ENCODE assay signal across 10 cellular contexts in the genomic region with DNA sequence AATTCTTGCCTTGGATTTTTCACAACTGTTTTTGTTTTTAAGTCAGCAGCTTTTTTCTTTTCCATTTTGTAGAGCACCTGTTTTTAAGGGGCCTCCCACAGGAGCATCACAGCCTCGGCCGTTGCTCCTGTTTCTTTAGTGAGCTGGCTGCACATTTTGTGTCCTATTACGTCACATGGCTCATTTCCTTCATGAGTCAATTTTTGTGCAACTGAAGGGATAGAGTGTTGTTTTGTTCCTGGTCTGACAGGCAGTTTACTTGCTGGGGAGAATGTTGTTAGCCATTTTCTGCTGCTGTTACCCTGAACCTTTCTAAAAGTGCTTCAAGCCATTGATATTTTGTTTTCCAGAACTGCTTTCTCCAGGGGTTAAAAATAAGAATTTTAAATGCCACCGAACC. TPM values are rescaled to one million over a fixed set of nuclear protein-coding genes. Genes with fewer than 3 reads are reported as not detected.
DNase-seq lines count a peak whose midpoint lies in the region; ATAC-seq and TF ChIP-seq lines count a peak whose summit lies in the region.
"Had no signal": no experiment of that assay in that cellular context is flagged by ENCODE, and none has a peak within 500 bp of the region (broad histone marks: within the 10 kb centered on the region; RNA-seq: fewer than 3 reads in every experiment).

No MANE protein-coding gene starts in this region.

- DNase-seq in activated CD4-positive, alpha-beta T cell treated with anti-CD3 and anti-CD28 coated beads for 36 hours = no peak
- DNase-seq in activated CD4-positive, alpha-beta T cell treated with anti-CD3 and anti-CD28 coated beads for 48 hours = no peak
- DNase-seq in adipocyte (ENCODE audit: low read depth) (peak; percentile 85), left ventricle myocardium superior (no peak), tibial nerve (ENCODE audit: low spot score in 2 of 2) (peak; percentile 41 to 69)
- no peak for DNase-seq in stimulated activated CD4-positive, alpha-beta T cell treated with anti-CD3 and anti-CD28 coated beads, Interleukin-4, amount 100 ng/mL, for 1 hour
- no peak for DNase-seq in stimulated activated CD4-positive, alpha-beta T cell treated with anti-CD3 and anti-CD28 coated beads, Interleukin-4, amount 100 ng/mL, for 4 hours
- DNase-seq: ACHN had no signal

- H3K4me3 Mint-ChIP-seq in activated CD4-positive, alpha-beta T cell treated with anti-CD3 and anti-CD28 coated beads for 36 hours = no peak overlapping the region

- H3K9ac ChIP-seq in adipocyte (ENCODE audit: low read length) = peak overlapping the region; percentile 74
- H3K9ac ChIP-seq: KMS-11 had no signal

- H3K36me3 ChIP-seq in adipocyte (ENCODE audit: control insufficient read depth, insufficient read depth, low read length, severe bottlenecking) (peaks cover 79% of the 10 kb centered on the region), tibial nerve (peaks cover 0 to 91% (median 0%) of the 10 kb centered on the region in 3 donors)

- intact Hi-C loops in activated CD4-positive, alpha-beta T cell treated with anti-CD3 and anti-CD28 coated beads for 36 hours (cut with DNase I, micrococcal nuclease) = no loop called here
- intact Hi-C loops in left ventricle myocardium superior (cut with micrococcal nuclease) = no loop called here

- POLR2A ChIA-PET in activated CD4-positive, alpha-beta T cell treated with anti-CD3 and anti-CD28 coated beads for 36 hours (lab: Charles Lee) = no interaction called here

- H3K27me3 ChIP-seq in adipocyte (replicated peaks; ENCODE audit: control insufficient read depth, insufficient read depth, low read length) (no peaks in the 10 kb centered on the region), tibial nerve (no peaks in the 10 kb centered on the region)

- CTCF ChIA-PET in activated CD4-positive, alpha-beta T cell treated with anti-CD3 and anti-CD28 coated beads for 36 hours (lab: Charles Lee) = interaction anchor here (1.7 kb wide), 1 partner anchor 10 kb away, joined by 4 read pairs; no protein-coding TSS in a partner anchor

- WGBS in tibial nerve, 2 donors = 46 to 54% methylated on average over 4 of the region's 4 CpGs

- ATAC-seq in activated CD4-positive, alpha-beta T cell treated with anti-CD3 and anti-CD28 coated beads for 36 hours = no peak
- peak; percentile 84 for ATAC-seq in left ventricle myocardium superior
- no peak for ATAC-seq in HG03039 (IDR thresholded peaks at IDR 0.05; ENCODE audit: unreplicated experiment)

- no peaks in the 10 kb centered on the region for H3K9me3 Mint-ChIP-seq in activated CD4-positive, alpha-beta T cell treated with anti-CD3 and anti-CD28 coated beads for 36 hours (ENCODE audit: low read depth)

- TF ChIP-seq EP300 in tibial nerve (IDR thresholded peaks at IDR 0.05) = peak in 1 of 2 donors; percentile 84

- no peaks in the 10 kb centered on the region for H3K27me3 Mint-ChIP-seq in activated CD4-positive, alpha-beta T cell treated with anti-CD3 and anti-CD28 coated beads for 36 hours

- no peaks in the 10 kb centered on the region for H3K4me1 Mint-ChIP-seq in activated CD4-positive, alpha-beta T cell treated with anti-CD3 and anti-CD28 coated beads for 36 hours

- peak overlapping the region in 3 of 4 donors; percentile 52 to 78 (median 62) for H3K27ac ChIP-seq in tibial nerve
- H3K27ac ChIP-seq: KMS-11 had no signal

- H3K4me3 ChIP-seq in adipocyte (ENCODE audit: low read length) (no peak overlapping the region), tibial nerve (no peak overlapping the region)

- TF ChIP-seq POLR2A in tibial nerve (IDR thresholded peaks at IDR 0.05) = no peak

- no peak for TF ChIP-seq CTCF in tibial nerve (IDR thresholded peaks at IDR 0.05)

- H3K4me1 ChIP-seq in adipocyte (ENCODE audit: control insufficient read depth, insufficient read depth, low read length) (peaks cover 13% of the 10 kb centered on the region), tibial nerve (no peaks in the 10 kb centered on the region)

- peak overlapping the region; percentile 14 for H3K27ac Mint-ChIP-seq in activated CD4-positive, alpha-beta T cell treated with anti-CD3 and anti-CD28 coated beads for 36 hours

- peaks cover 48% of the 10 kb centered on the region for H3K36me3 Mint-ChIP-seq in activated CD4-positive, alpha-beta T cell treated with anti-CD3 and anti-CD28 coated beads for 36 hours (ENCODE audit: low read depth)

- H3K9me3 ChIP-seq in adipocyte (ENCODE audit: control insufficient read depth, low read length) = no peaks in the 10 kb centered on the region
- H3K9me3 ChIP-seq in tibial nerve = no peaks in the 10 kb centered on the region

RNA-seq across cellular contexts. Expression of a gene that starts 45.0 kb away (rescaled TPM):
- total RNA-seq in activated CD4-positive, alpha-beta T cell treated with anti-CD3 and anti-CD28 coated beads for 36 hours = under 1 TPM; 0.05 to 0.11 TPM
- total RNA-seq in left ventricle myocardium superior = 29.1 TPM
- 100 to 1,000 TPM; 136 to 232 (median 207) TPM for total RNA-seq in tibial nerve

Comparison
In these comparisons a context has a peak if more than half of its experiments do, and no peak if none do; other contexts are left out.
1. DNase-seq: peak in adipocyte (single experiment) and tibial nerve (2 of 2); none in activated CD4-positive, alpha-beta T cell treated with anti-CD3 and anti-CD28 coated beads for 36 hours (single experiment), activated CD4-positive, alpha-beta T cell treated with anti-CD3 and anti-CD28 coated beads for 48 hours (single experiment), left ventricle myocardium superior (single experiment), stimulated activated CD4-positive, alpha-beta T cell treated with anti-CD3 and anti-CD28 coated beads, Interleukin-4, amount 100 ng/mL, for 1 hour (single experiment) and stimulated activated CD4-positive, alpha-beta T cell treated with anti-CD3 and anti-CD28 coated beads, Interleukin-4, amount 100 ng/mL, for 4 hours (0 of 2).
2. RNA of a gene that starts 45.0 kb away (total RNA-seq): 136 to 232 TPM in tibial nerve and 29.1 TPM in left ventricle myocardium superior (single experiment); 0.05 to 0.11 TPM in activated CD4-positive, alpha-beta T cell treated with anti-CD3 and anti-CD28 coated beads for 36 hours; every median in the first group is over 10 times any median in the second.